12 cellular contexts compared by ENCODE assay signal in the genomic region with DNA sequence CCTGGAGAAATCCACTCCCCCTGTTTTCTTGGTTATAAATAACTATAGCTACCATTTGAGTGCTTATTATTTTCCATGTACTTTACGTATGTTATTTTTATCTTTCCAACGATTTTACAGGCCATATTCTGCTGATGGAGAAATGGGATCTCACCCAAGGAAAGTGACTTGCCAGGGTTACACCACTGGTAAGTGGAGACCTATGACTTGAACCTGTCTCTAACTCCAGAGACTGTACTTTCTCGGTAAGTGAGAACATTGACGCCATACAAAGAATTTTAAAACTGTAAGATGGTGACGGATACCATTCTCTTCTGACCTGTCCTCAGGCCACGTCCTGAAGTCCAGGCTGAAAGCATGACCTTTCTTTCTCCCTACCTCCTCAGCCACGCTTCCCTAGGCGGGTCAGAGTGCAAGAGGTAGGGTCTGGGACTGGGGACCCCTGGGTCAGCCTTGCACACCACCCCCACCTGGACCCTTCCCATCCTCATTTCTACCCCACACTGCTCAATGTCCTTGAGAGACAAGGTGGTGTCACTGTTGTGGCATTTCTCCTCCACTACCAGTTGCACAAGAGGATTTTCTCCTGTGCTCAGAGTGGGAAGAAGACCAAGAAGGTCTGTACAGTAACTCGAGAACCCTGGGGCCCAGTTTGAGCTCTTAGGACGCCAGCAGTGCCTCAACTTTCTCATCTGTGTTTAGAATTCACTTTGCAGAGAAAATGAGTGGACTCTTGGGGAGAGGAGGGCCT. TPM values are rescaled to one million over a fixed set of nuclear protein-coding genes. Genes with fewer than 3 reads are reported as not detected.
A peak's percentile ranks its signal among the peaks of the same experiment; 100 is the strongest.
DNase-seq lines count a peak whose midpoint lies in the region; ATAC-seq and TF ChIP-seq lines count a peak whose summit lies in the region.
"Had no signal": no experiment of that assay in that cellular context is flagged by ENCODE, and none has a peak within 500 bp of the region (broad histone marks: within the 10 kb centered on the region; RNA-seq: fewer than 3 reads in every experiment).

No MANE protein-coding gene starts in this region.

- H3K9ac ChIP-seq in endodermal cell (ENCODE audit: extremely low read depth, low read length, poor library complexity, severe bottlenecking): no peak overlapping the region

- H3K27ac Mint-ChIP-seq in endodermal cell (no peak overlapping the region), nephron progenitor cell (no peak overlapping the region), type B pancreatic cell (peak overlapping the region; percentile 21)
- H3K27ac Mint-ChIP-seq: brain had no signal

- H3K36me3 ChIP-seq in heart right ventricle (no peaks in the 10 kb centered on the region), endodermal cell (ENCODE audit: control insufficient read depth, insufficient read depth, low read length) (no peaks in the 10 kb centered on the region)

- H3K27me3 ChIP-seq in heart right ventricle: peaks cover 0 to 26% (median 0%) of the 10 kb centered on the region in 7 donors
- peaks cover 78% of the 10 kb centered on the region for H3K27me3 ChIP-seq in endodermal cell (ENCODE audit: control insufficient read depth, insufficient read depth, low read length, poor library complexity, severe bottlenecking)

- ATAC-seq in heart right ventricle (no peak), left ventricle myocardium superior (no peak)

- H3K27ac ChIP-seq in heart right ventricle (peak overlapping the region in 9 of 10 donors; percentile 85 to 98 (median 96)), endodermal cell (ENCODE audit: low read depth, low read length) (no peak overlapping the region)
- H3K27ac ChIP-seq: VCaP had no signal

- H3K36me3 Mint-ChIP-seq in endodermal cell (ENCODE audit: low read depth) (peaks cover 5% of the 10 kb centered on the region), nephron progenitor cell (ENCODE audit: low read depth) (peaks cover 10% of the 10 kb centered on the region), type B pancreatic cell (no peaks in the 10 kb centered on the region)
- H3K36me3 Mint-ChIP-seq: brain had no signal

- H3K9me3 Mint-ChIP-seq in endodermal cell (peaks cover 15% of the 10 kb centered on the region), nephron progenitor cell (peaks cover 19% of the 10 kb centered on the region), type B pancreatic cell (no peaks in the 10 kb centered on the region)

- WGBS in heart right ventricle, 2 donors: 75 to 79% methylated on average over 10 of the region's 10 CpGs
- WGBS in endodermal cell (ENCODE audit: insufficient coverage in 1 of 2, insufficient read length in 1 of 2), 2 experiments: 84 to 93% methylated on average over 4 to 10 of the region's 10 CpGs

- peaks cover 84% of the 10 kb centered on the region for H3K27me3 Mint-ChIP-seq in endodermal cell (ENCODE audit: insufficient read depth)
- H3K27me3 Mint-ChIP-seq in nephron progenitor cell (ENCODE audit: low read depth, poor library complexity): peaks cover 79% of the 10 kb centered on the region
- H3K27me3 Mint-ChIP-seq in type B pancreatic cell: peaks cover 79% of the 10 kb centered on the region

- TF ChIP-seq CTCF in heart right ventricle (IDR thresholded peaks at IDR 0.05) (no peak), endodermal cell (conservative IDR thresholded peaks at IDR 0.05) (no peak), nephron progenitor cell (IDR thresholded peaks at IDR 0.05) (no peak), type B pancreatic cell (conservative IDR thresholded peaks at IDR 0.05) (no peak)

- intact Hi-C loops in heart right ventricle (cut with DNase I): loop anchor here in 8 of 10 donors (1.0 to 10.0 kb wide), 9 partner anchors 38 to 153 kb away; a partner anchor contains a TSS
- intact Hi-C loops in left ventricle myocardium superior (cut with micrococcal nuclease): loop anchor here (5.0 kb wide), 1 partner anchor 63 kb away; no protein-coding TSS in a partner anchor

- no peaks in the 10 kb centered on the region for H3K9me3 ChIP-seq in heart right ventricle
- H3K9me3 ChIP-seq in endodermal cell (ENCODE audit: control insufficient read depth, low read length): peaks cover 19% of the 10 kb centered on the region

- peaks cover 7% of the 10 kb centered on the region for H3K4me1 Mint-ChIP-seq in endodermal cell
- peaks cover 21% of the 10 kb centered on the region for H3K4me1 Mint-ChIP-seq in nephron progenitor cell
- peaks cover 13% of the 10 kb centered on the region for H3K4me1 Mint-ChIP-seq in type B pancreatic cell (ENCODE audit: unreplicated experiment)

- peak overlapping the region in 9 of 10 donors; percentile 35 to 62 (median 57) for H3K4me3 ChIP-seq in heart right ventricle
- H3K4me3 ChIP-seq in endodermal cell (ENCODE audit: low read length): no peak overlapping the region

- peak overlapping the region; percentile 53 for H3K4me3 Mint-ChIP-seq in endodermal cell
- peak overlapping the region; percentile 75 for H3K4me3 Mint-ChIP-seq in nephron progenitor cell
- peak overlapping the region; percentile 67 for H3K4me3 Mint-ChIP-seq in type B pancreatic cell

- DNase-seq in heart right ventricle (no peak), left ventricle myocardium superior (no peak), endodermal cell (no peak), nephron progenitor cell (no peak), type B pancreatic cell (ENCODE audit: extremely low spot score, unreplicated experiment) (peak; percentile 40), midbrain (lab: John Stamatoyannopoulos, UW) (no peak), DMS114 treated with DMSO at 0.1 percent for 48 hours (lab: John Stamatoyannopoulos, UW; ENCODE audit: unreplicated experiment) (no peak), AG08395 (ENCODE audit: low spot score) (no peak)
- DNase-seq: DND-41, NCI-H446 had no signal

- H3K4me1 ChIP-seq in heart right ventricle: peaks cover 24 to 94% (median 58%) of the 10 kb centered on the region in 9 donors
- no peaks in the 10 kb centered on the region for H3K4me1 ChIP-seq in endodermal cell (ENCODE audit: control insufficient read depth, insufficient read depth, low read length)

RNA-seq across cellular contexts. Expression of a gene that starts 49.2 kb away (rescaled TPM):
- total RNA-seq in heart right ventricle: 10 to 100 TPM; 44.7 to 97.0 (median 59.2) TPM
- 10 to 100 TPM; 38.8 to 48.0 TPM for polyA plus RNA-seq in heart right ventricle
- total RNA-seq in left ventricle myocardium superior: 72.1 TPM
- total RNA-seq in endodermal cell: 1 to 10 TPM; 1.6 to 6.9 TPM
- 1.2 TPM for polyA plus RNA-seq in endodermal cell (2013, experiment 1 of 2)
- 0.99 TPM for polyA plus RNA-seq in endodermal cell (2013, experiment 2 of 2)
- 0.34 TPM in 1 of 2 replicates, not detected in the other for total RNA-seq in type B pancreatic cell (ENCODE audit: low replicate concordance)
